ENCODE assay signal across 34 cellular contexts in the genomic region with DNA sequence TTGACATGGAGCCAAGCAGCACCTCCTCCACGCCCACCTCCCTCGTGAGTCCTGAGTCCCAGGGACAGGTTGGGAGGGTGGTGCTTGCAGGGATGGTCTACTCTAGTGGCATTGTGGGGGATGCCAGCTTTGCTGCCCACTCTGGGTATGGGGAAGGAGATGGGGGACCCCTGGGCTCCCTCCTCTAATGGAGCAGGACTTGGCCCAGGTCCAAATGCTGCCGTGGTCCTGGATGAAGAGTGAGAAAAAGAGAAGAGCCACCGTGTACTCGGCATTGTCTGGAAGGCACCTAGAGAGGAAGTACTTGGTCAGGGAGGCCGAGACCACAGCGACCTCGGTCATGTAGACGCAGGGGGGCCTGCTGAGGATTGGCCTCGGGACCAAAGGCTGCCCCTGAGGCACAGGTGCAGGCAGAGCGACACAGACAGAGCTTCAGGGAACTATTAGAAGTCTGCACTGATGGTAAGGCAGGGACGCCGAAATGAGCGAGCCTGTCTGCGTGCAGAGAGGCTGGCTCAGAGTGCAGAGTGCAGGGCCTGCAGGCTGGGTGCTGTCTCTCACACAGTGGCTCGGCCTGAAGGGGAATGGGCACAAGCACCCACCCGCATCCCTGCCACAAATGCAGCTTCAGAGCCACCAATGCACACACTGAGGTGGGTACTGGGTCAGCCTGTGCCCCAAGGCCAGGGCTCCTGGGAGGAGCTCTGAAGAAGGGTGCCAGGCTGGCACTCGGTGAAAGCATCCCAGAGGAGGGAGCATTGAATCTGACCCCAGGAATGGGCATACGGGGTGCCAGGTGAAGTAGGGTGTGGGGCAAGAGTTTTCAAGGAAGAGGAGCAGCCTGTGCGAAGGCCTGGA. TPM values are rescaled to one million over a fixed set of nuclear protein-coding genes. Genes with fewer than 3 reads are reported as not detected.
"Had no signal": no experiment of that assay in that cellular context is flagged by ENCODE, and none has a peak within 500 bp of the region (broad histone marks: within the 10 kb centered on the region; RNA-seq: fewer than 3 reads in every experiment).

No MANE protein-coding gene starts in this region.

- H3K4me1 Mint-ChIP-seq: naive thymus-derived CD8-positive, alpha-beta T cell had no signal

- H3K36me3 ChIP-seq: esophagus muscularis mucosa, gastroesophageal sphincter, heart left ventricle, stomach, tibial artery had no signal

- H3K27ac ChIP-seq: coronary artery, esophagus muscularis mucosa, foreskin keratinocyte, gastroesophageal sphincter, heart left ventricle, hepatocyte, parathyroid adenoma, stomach, testis, tibial artery had no signal

- FAIRE-seq: endothelial cell of umbilical vein, kidney had no signal

- ATAC-seq: foreskin keratinocyte; gastroesophageal sphincter; heart left ventricle; left lobe of liver; naive thymus-derived CD8-positive, alpha-beta T cell; sciatic nerve had no signal

- H3K36me3 Mint-ChIP-seq: type B pancreatic cell had no signal

- H2AFZ ChIP-seq: hepatocyte, parathyroid adenoma had no signal

- H3K4me1 ChIP-seq: esophagus muscularis mucosa, foreskin keratinocyte, gastroesophageal sphincter, heart left ventricle, parathyroid adenoma, stomach, tibial artery had no signal

- H3K27ac Mint-ChIP-seq: naive thymus-derived CD8-positive, alpha-beta T cell; nephron progenitor cell; progenitor cell of endocrine pancreas; type B pancreatic cell had no signal

- H3K4me2 ChIP-seq: hepatocyte, smooth muscle cell had no signal

- DNase-seq: dermis blood vessel endothelial cell; effector memory CD4-positive, alpha-beta T cell; foreskin keratinocyte; heart left ventricle; kidney; mesendoderm; naive thymus-derived CD8-positive, alpha-beta T cell; nephron progenitor cell; stimulated activated CD4-positive, alpha-beta T cell treated with anti-CD3 and anti-CD28 coated beads, Interleukin-12 subunit alpha, Interleukin-12 subunit beta, amount 100 ng/mL, for 4 hours; stimulated activated CD4-positive, alpha-beta T cell treated with anti-CD3 and anti-CD28 coated beads, Interleukin-1b, Interleukin-23, amount 100 ng/mL, for 48 hours; stimulated activated CD4-positive, alpha-beta T cell treated with anti-CD3 and anti-CD28 coated beads, Interleukin-4, amount 100 ng/mL, for 1 hour; stimulated activated CD8-positive, alpha-beta memory T cell treated with anti-CD3 and anti-CD28 coated beads, Interleukin-4, amount 100 ng/mL, for 48 hours; stimulated activated naive CD4-positive, alpha-beta T cell treated with Interleukin-2 at 50 U/mL for 16 hours; stomach; testis; tibial artery had no signal

- H3K9me3 ChIP-seq: esophagus muscularis mucosa, gastroesophageal sphincter, heart left ventricle, stomach, testis, tibial artery had no signal

- H3K9me3 Mint-ChIP-seq: nephron progenitor cell, type B pancreatic cell had no signal

- H3K4me3 Mint-ChIP-seq: naive thymus-derived CD8-positive, alpha-beta T cell; nephron progenitor cell; type B pancreatic cell had no signal

- H3K9ac ChIP-seq: parathyroid adenoma had no signal

- H3K27me3 ChIP-seq: foreskin keratinocyte, hepatocyte, testis had no signal

- H3K79me2 ChIP-seq: hepatocyte, parathyroid adenoma had no signal

- H3K4me3 ChIP-seq: coronary artery, esophagus muscularis mucosa, gastroesophageal sphincter, heart left ventricle, hepatocyte, smooth muscle cell, stomach, testis, tibial artery had no signal

RNA-seq across cellular contexts. Expression of gene NGB, which starts 17.4 kb away (rescaled TPM):
- total RNA-seq: dermis blood vessel endothelial cell; endothelial cell of umbilical vein; fibroblast of lung; foreskin keratinocyte; heart left ventricle; hepatocyte; kidney; left lobe of liver; liver; lung microvascular endothelial cell; myocyte; naive thymus-derived CD8-positive, alpha-beta T cell; omental fat pad; progenitor cell of endocrine pancreas; sciatic nerve; smooth muscle cell; subcutaneous adipose tissue; urinary bladder had no signal
- polyA plus RNA-seq: endothelial cell of umbilical vein; fibroblast of lung; foreskin keratinocyte; heart left ventricle; hepatocyte; liver; naive thymus-derived CD8-positive, alpha-beta T cell; smooth muscle cell; urinary bladder had no signal
